8 cellular contexts compared by ENCODE assay signal in the genomic region with DNA sequence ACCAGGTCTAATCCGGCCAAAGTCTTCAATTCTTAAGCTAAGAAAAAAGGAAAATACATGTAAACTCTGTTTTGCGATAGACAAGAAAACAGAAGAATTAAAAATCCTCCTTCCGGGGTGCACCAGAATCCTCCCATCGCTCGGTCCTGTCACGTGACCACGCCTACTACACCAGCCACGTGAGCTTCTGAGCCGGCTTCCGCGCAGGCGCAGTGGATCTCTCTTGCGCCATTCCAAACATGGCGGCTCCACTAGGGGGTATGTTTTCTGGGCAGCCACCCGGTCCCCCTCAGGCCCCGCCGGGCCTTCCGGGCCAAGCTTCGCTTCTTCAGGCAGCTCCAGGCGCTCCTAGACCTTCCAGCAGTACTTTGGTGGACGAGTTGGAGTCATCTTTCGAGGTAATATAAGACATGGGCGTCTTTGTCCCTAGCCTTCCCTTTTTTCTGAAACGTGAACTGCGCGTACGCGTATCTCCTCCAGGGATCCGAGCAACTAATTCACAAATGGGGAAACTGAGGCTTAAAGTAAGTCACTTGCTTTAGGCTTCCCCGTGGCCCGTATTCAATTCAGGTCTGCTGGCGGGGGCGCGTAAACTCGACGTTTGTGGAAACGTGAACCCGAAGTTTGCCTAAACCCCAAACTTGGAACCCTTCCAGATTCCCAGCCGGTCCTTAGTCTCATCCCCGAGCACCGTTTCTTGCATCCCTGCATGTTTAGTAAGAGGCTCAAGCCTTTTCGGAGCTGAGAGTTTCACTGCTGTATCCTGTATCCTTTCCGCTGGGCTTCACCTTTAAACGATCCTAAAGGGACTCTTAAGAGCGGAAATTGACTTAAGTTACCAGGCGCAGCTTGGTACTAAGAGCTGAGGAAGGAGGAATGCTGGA. TPM values are rescaled to one million over a fixed set of nuclear protein-coding genes. Genes with fewer than 3 reads are reported as not detected.
DNase-seq lines count a peak whose midpoint lies in the region; ATAC-seq, FAIRE-seq and TF ChIP-seq lines count a peak whose summit lies in the region.

A gene with protein sequence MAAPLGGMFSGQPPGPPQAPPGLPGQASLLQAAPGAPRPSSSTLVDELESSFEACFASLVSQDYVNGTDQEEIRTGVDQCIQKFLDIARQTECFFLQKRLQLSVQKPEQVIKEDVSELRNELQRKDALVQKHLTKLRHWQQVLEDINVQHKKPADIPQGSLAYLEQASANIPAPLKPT (plus strand): TSS at position 226 of the 884 bp plus-strand sequence. CDS start 14 bp downstream, at position 240.

- no peaks in the 10 kb centered on the region for H3K9me3 ChIP-seq in SU-DHL-6 (ENCODE audit: insufficient read depth, low read length)
- H3K9me3 ChIP-seq in pancreas = no peaks in the 10 kb centered on the region
- no peaks in the 10 kb centered on the region for H3K9me3 ChIP-seq in tibial artery

- intact Hi-C loops in Right ventricle myocardium superior (cut with DNase I) = no loop called here
- intact Hi-C loops in pancreas (cut with DNase I) = no loop called here
- intact Hi-C loops in tibial artery (cut with DNase I; ENCODE audit: low total_unique reads) = loop anchor here (5.0 to 10.0 kb wide), 2 partner anchors 37 to 190 kb away; a partner anchor contains a TSS

- peaks cover 58% of the 10 kb centered on the region for H3K79me2 ChIP-seq in SU-DHL-6 (ENCODE audit: insufficient read depth, low read length)

- no peaks in the 10 kb centered on the region for H3K27me3 Mint-ChIP-seq in activated naive CD8-positive, alpha-beta T cell treated with anti-CD3 and anti-CD28 coated beads, Interleukin-2, amount 10 ng/mL, durations not matched to agents 7 days and 5 days

- no peak for TF ChIP-seq CTCF in SU-DHL-6 (IDR thresholded peaks at IDR 0.05; ENCODE audit: insufficient read depth, low read length, poor library complexity, severe bottlenecking)
- no peak for TF ChIP-seq CTCF in pancreas (IDR thresholded peaks at IDR 0.05)
- TF ChIP-seq CTCF in tibial artery (IDR thresholded peaks at IDR 0.05) = peak in 1 of 2 experiments; percentile 36

- no peaks in the 10 kb centered on the region for H3K9me3 Mint-ChIP-seq in activated naive CD8-positive, alpha-beta T cell treated with anti-CD3 and anti-CD28 coated beads, Interleukin-2, amount 10 ng/mL, durations not matched to agents 7 days and 5 days

- POLR2A ChIA-PET in activated naive CD8-positive, alpha-beta T cell treated with anti-CD3 and anti-CD28 coated beads, Interleukin-2, amount 10 ng/mL, durations not matched to agents 7 days and 5 days (lab: Charles Lee) = interaction anchor here (0.5 to 3.7 kb wide), 17 partner anchors 12 to 350 kb away, joined by 3 to 74 read pairs (median 4); a partner anchor contains a TSS

- H3F3A ChIP-seq in SU-DHL-6 (ENCODE audit: insufficient read depth) = peaks cover 7% of the 10 kb centered on the region; the same call in 1 of the 2 replicates

- H3K4me1 ChIP-seq in pancreas (peaks cover 8 to 13% (median 10%) of the 10 kb centered on the region in 3 donors), tibial artery (peaks cover 0 to 49% (median 34%) of the 10 kb centered on the region in 4 donors)

- peaks cover 37% of the 10 kb centered on the region for H3K4me1 Mint-ChIP-seq in activated naive CD8-positive, alpha-beta T cell treated with anti-CD3 and anti-CD28 coated beads, Interleukin-2, amount 10 ng/mL, durations not matched to agents 7 days and 5 days

- peak; percentile 95 for ATAC-seq in HG02623 (IDR thresholded peaks at IDR 0.05; ENCODE audit: unreplicated experiment)
- ATAC-seq in activated naive CD8-positive, alpha-beta T cell treated with anti-CD3 and anti-CD28 coated beads, Interleukin-2, amount 10 ng/mL, durations not matched to agents 7 days and 5 days (ENCODE audit: low read depth) = peak; percentile 89
- peak; percentile 99 for ATAC-seq in Right ventricle myocardium superior (ENCODE audit: poor library complexity)
- peak; percentile 97 to 99 (median 99) for ATAC-seq in pancreas

- H3K4me3 Mint-ChIP-seq in activated naive CD8-positive, alpha-beta T cell treated with anti-CD3 and anti-CD28 coated beads, Interleukin-2, amount 10 ng/mL, durations not matched to agents 7 days and 5 days = peak within 1 kb of the TSS; percentile 96

- H3K36me3 Mint-ChIP-seq in activated naive CD8-positive, alpha-beta T cell treated with anti-CD3 and anti-CD28 coated beads, Interleukin-2, amount 10 ng/mL, durations not matched to agents 7 days and 5 days = peaks cover 16% of the 10 kb centered on the region

- no peaks in the 10 kb centered on the region for H3K9me2 ChIP-seq in SU-DHL-6 (replicated peaks; ENCODE audit: insufficient read depth, low read length)

- 0 to 1% methylated on average over 46 of the region's 46 CpGs for WGBS in pancreas, 2 donors

- H3K36me3 ChIP-seq in SU-DHL-6 (ENCODE audit: low read length) (no peaks in the 10 kb centered on the region), pancreas (no peaks in the 10 kb centered on the region), tibial artery (peaks cover 0 to 23% (median 14%) of the 10 kb centered on the region in 3 donors)

- peak within 1 kb of the TSS; percentile 91 for H2AFZ ChIP-seq in SU-DHL-6 (ENCODE audit: low read depth, low read length, severe bottlenecking)

- peak within 1 kb of the TSS; percentile 82 for H3K4me2 ChIP-seq in SU-DHL-6 (ENCODE audit: low read depth, low read length, poor library complexity, severe bottlenecking)

- H3K27me3 ChIP-seq in SU-DHL-6 (ENCODE audit: low read length) (no peaks in the 10 kb centered on the region), pancreas (no peaks in the 10 kb centered on the region), tibial artery (no peaks in the 10 kb centered on the region)

- peak within 1 kb of the TSS; percentile 91 for H3K9ac ChIP-seq in SU-DHL-6 (ENCODE audit: low read length)

- peak; percentile 82 for DNase-seq in NCI-H1105 (lab: John Stamatoyannopoulos, UW)
- peak; percentile 94 for DNase-seq in activated naive CD8-positive, alpha-beta T cell treated with anti-CD3 and anti-CD28 coated beads, Interleukin-2, amount 10 ng/mL, durations not matched to agents 7 days and 5 days
- peak; percentile 98 for DNase-seq in Right ventricle myocardium superior
- peak; percentile 92 to 99 (median 95) for DNase-seq in pancreas
- peak; percentile 97 to 98 for DNase-seq in tibial artery

- H3K27ac Mint-ChIP-seq in activated naive CD8-positive, alpha-beta T cell treated with anti-CD3 and anti-CD28 coated beads, Interleukin-2, amount 10 ng/mL, durations not matched to agents 7 days and 5 days = peak within 1 kb of the TSS; percentile 94

- H3K4me3 ChIP-seq in SU-DHL-6 (ENCODE audit: insufficient read depth, low read length, poor library complexity, severe bottlenecking) (peak within 1 kb of the TSS; percentile 91), pancreas (peak within 1 kb of the TSS; percentile 53 to 83 (median 72)), tibial artery (peak within 1 kb of the TSS; percentile 79 to 87)

- peaks cover 5% of the 10 kb centered on the region; the same call in 1 of the 2 replicates for H4K20me1 ChIP-seq in SU-DHL-6 (ENCODE audit: low read depth, low read length)

- peak within 1 kb of the TSS; percentile 66 for H3K27ac ChIP-seq in SU-DHL-6 (ENCODE audit: low read depth, low read length)
- peak within 1 kb of the TSS; percentile 47 to 86 (median 72) for H3K27ac ChIP-seq in pancreas
- H3K27ac ChIP-seq in tibial artery = peak within 1 kb of the TSS; percentile 82 to 88

- peak; percentile 77 for TF ChIP-seq POLR2A in GM10847 (IDR thresholded peaks at IDR 0.05; ENCODE audit: extremely low read depth, insufficient read length)

- peak; percentile 9 for FAIRE-seq in pancreas (lab: Jason Lieb, UNC)

RNA-seq across cellular contexts. Expression of the gene that starts here (rescaled TPM):
- 10 to 100 TPM; 62.2 to 65.8 TPM for total RNA-seq in activated naive CD8-positive, alpha-beta T cell treated with anti-CD3 and anti-CD28 coated beads, Interleukin-2, amount 10 ng/mL, durations not matched to agents 7 days and 5 days
- total RNA-seq in Right ventricle myocardium superior = 18.1 TPM
- 10 to 100 TPM; 12.0 to 28.5 (median 15.0) TPM for total RNA-seq in pancreas
- polyA plus RNA-seq in pancreas = 1 to 10 TPM; 5.1 to 8.2 TPM

Comparison
In these comparisons a context has a peak if more than half of its experiments do, and no peak if none do; other contexts are left out.
1. Peak in every context shown above with its lines: DNase-seq, ATAC-seq, H3K4me3 ChIP-seq and H3K27ac ChIP-seq.